8 cellular contexts compared by ENCODE assay signal in the genomic region with DNA sequence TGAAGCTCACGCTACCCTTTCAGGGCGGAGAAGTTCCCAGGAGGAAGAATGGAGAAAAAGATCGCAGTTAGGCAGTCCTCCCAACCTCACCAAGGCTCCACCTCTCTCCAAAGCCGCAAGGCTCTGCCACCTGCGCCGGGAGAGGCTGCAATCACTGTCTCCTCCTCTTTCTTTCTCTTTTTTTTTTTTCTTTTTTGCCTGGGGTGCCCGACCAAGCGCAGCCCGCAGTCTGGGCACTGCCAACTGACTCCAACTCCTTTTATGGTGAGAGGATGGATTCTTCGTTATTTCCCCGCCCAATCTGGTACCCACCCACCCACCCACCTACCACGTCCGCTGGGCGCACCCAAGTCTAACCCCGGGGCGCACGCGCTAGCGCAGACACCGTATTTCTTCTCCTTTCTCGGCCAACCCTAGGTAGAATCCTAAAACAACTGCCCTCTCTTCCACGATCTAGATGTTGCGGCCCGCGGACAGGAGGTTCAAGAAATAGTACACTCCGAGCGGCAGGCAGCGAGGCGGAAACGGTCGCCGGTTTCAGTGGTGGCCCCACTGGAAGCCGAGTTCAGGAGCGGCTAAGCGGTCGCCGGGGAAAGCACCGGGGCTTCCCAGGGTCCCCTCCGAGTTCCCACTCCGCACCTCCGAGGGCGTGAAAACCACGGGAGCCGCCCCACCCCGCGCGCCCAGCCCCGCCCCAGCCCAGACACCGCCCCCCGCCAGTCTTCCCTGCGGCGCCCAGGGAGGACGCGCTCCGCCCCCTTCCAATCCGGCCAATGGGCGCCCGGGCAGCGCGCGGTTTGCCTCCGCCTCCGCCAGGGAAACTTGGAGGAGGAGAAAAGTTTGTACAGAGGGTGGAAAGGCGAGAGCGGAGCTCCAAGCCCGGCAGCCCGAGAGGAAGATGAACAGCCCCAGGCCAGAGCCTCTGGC. TPM values are rescaled to one million over a fixed set of nuclear protein-coding genes. Genes with fewer than 3 reads are reported as not detected.
DNase-seq lines count a peak whose midpoint lies in the region; ATAC-seq, FAIRE-seq and TF ChIP-seq lines count a peak whose summit lies in the region.

A gene (plus strand): TSS at position 845 of the 927 bp plus-strand sequence. CDS start 1,079 bp downstream, outside the sequence.

- H3K23me2 ChIP-seq in H1 (ENCODE audit: low read depth, low read length), result peaks cover 21% of the 10 kb centered on the region

- peaks cover 23 to 38% (median 29%) of the 10 kb centered on the region in 4 experiments for H3K27me3 ChIP-seq in H1 (replicated peaks in 1 of 4; ENCODE audit: control insufficient read depth in 3 of 4, extremely low read depth in 1 of 4, insufficient read depth in 3 of 4, low read length in 3 of 4)
- peaks cover 11% of the 10 kb centered on the region for H3K27me3 ChIP-seq in mesendoderm (ENCODE audit: insufficient read depth, low read length, poor library complexity)

- H3K79me1 ChIP-seq in H1 (ENCODE audit: low read depth, low read length), result no peaks in the 10 kb centered on the region
- no peaks in the 10 kb centered on the region for H3K79me1 ChIP-seq in mesendoderm (ENCODE audit: low read length)

- no peak for FAIRE-seq in H1 (lab: Jason Lieb, UNC)

- H3K36me3 ChIP-seq in H1 (ENCODE audit: control insufficient read depth in 2 of 4, insufficient read depth in 4 of 4, low read length in 3 of 4) (no peaks in the 10 kb centered on the region), mesendoderm (ENCODE audit: control insufficient read depth, insufficient read depth, low read length) (no peaks in the 10 kb centered on the region)

- H4K8ac ChIP-seq in H1 (ENCODE audit: extremely low read depth, insufficient read depth, low read length) (peak within 1 kb of the TSS; percentile 36), mesendoderm (ENCODE audit: low read depth, low read length) (no peak within 1 kb of the TSS)

- peak within 1 kb of the TSS; percentile 63 to 84 (median 78) for H3K4me3 ChIP-seq in H1 (ENCODE audit: extremely low read depth in 1 of 4, insufficient read depth in 2 of 4, low read depth in 3 of 4, low read length in 4 of 4)
- H3K4me3 ChIP-seq in mesendoderm (ENCODE audit: low read length), result peak within 1 kb of the TSS; percentile 72

- H3K23ac ChIP-seq in H1 (ENCODE audit: insufficient read length) (no peak within 1 kb of the TSS), mesendoderm (ENCODE audit: low read length) (no peak within 1 kb of the TSS)

- TF ChIP-seq EP300 in H1 (IDR thresholded peaks at IDR 0.05; ENCODE audit: borderline replicate concordance in 1 of 2, low read depth in 2 of 2, low read length in 2 of 2), result no peak

- TF ChIP-seq RAD21 in H1 (IDR thresholded peaks at IDR 0.05 in 1 of 2, conservative IDR thresholded peaks at IDR 0.05 in 1 of 2; ENCODE audit: low read depth in 2 of 2, low read length in 2 of 2), result peak in 1 of 2 experiments; percentile 2; a peak in 1 of 4 replicates

- H3K27ac ChIP-seq in H1 (ENCODE audit: low read depth, low read length) (no peak within 1 kb of the TSS; the same call in 1 of the 2 replicates), mesendoderm (ENCODE audit: low read depth, low read length) (peak within 1 kb of the TSS; percentile 38)

- H3K4me2 ChIP-seq in H1 (ENCODE audit: insufficient read depth in 1 of 2, low read depth in 2 of 2, low read length in 2 of 2) (peak within 1 kb of the TSS; percentile 95 to 99), mesendoderm (ENCODE audit: low read length) (peak within 1 kb of the TSS; percentile 84)

- H2BK12ac ChIP-seq in H1 (ENCODE audit: low read depth, low read length), result no peak within 1 kb of the TSS; the same call in 1 of the 2 replicates

- H3K4ac ChIP-seq in H1 (replicated peaks; ENCODE audit: insufficient read length, low read depth, low read length) (no peak within 1 kb of the TSS), mesendoderm (ENCODE audit: low read depth, low read length) (no peak within 1 kb of the TSS)

- H2BK120ac ChIP-seq in H1 (replicated peaks; ENCODE audit: low read depth, low read length) (no peak within 1 kb of the TSS), mesendoderm (ENCODE audit: low read depth, low read length) (no peak within 1 kb of the TSS)

- H3K79me2 ChIP-seq in H1 (ENCODE audit: control insufficient read depth in 1 of 2, insufficient read depth in 2 of 2, low read length in 2 of 2) (no peaks in the 10 kb centered on the region), mesendoderm (ENCODE audit: control insufficient read depth, insufficient read depth, low read length) (no peaks in the 10 kb centered on the region)

- H2BK20ac ChIP-seq in H1 (ENCODE audit: low read length), result no peak within 1 kb of the TSS

- H2AK5ac ChIP-seq in H1 (ENCODE audit: low read depth, low read length) (0 out of 2 replicates have a peak within 1 kb of the TSS, but pooled peaks have one; percentile 54), mesendoderm (ENCODE audit: low read length) (no peak within 1 kb of the TSS)

- ATAC-seq in GM19372 (IDR thresholded peaks at IDR 0.05; ENCODE audit: low read depth, unreplicated experiment), result peak; percentile 48
- peak; percentile 62 for ATAC-seq in HG03521 (IDR thresholded peaks at IDR 0.05; ENCODE audit: unreplicated experiment)

- no peaks in the 10 kb centered on the region; a peak in 1 of 4 replicates for H3K9me3 ChIP-seq in H1 (ENCODE audit: insufficient read depth in 2 of 2, low read depth in 1 of 2, low read length in 1 of 2)

- H3K56ac ChIP-seq in H1 (replicated peaks; ENCODE audit: insufficient read length, low read depth, low read length) (no peak within 1 kb of the TSS), mesendoderm (ENCODE audit: low read length) (peak within 1 kb of the TSS; percentile 83)

- TF ChIP-seq CTCF in H1 (IDR thresholded peaks at IDR 0.05; ENCODE audit: control extremely low read depth in 1 of 3, insufficient read depth in 1 of 3, low read depth in 1 of 3, low read length in 3 of 3), result no peak

- H3K4me1 ChIP-seq in H1 (replicated peaks in 1 of 4; ENCODE audit: control insufficient read depth in 3 of 4, insufficient read depth in 4 of 4, low read length in 3 of 4) (peaks cover 5 to 18% (median 14%) of the 10 kb centered on the region in 4 experiments), mesendoderm (ENCODE audit: control insufficient read depth, low read depth, low read length) (peaks cover 5% of the 10 kb centered on the region)

- 0 out of 2 replicates have a peak within 1 kb of the TSS, but pooled peaks have one; percentile 39 for H3K18ac ChIP-seq in H1 (ENCODE audit: extremely low read depth, low read length)
- no peak within 1 kb of the TSS for H3K18ac ChIP-seq in mesendoderm (ENCODE audit: low read length)

- DNase-seq in C1 segment of cervical spinal cord (lab: John Stamatoyannopoulos, UW) (peak in 12 of 14 donors; percentile 36 to 82 (median 71)), NOMO-1 treated with DMSO at 0.1 percent for 48 hours (lab: John Stamatoyannopoulos, UW; ENCODE audit: unreplicated experiment) (peak; percentile 97), H1 (ENCODE audit: low read depth in 1 of 2, low spot score in 2 of 2) (peak in 1 of 2 experiments; percentile 92), mesendoderm (peak; percentile 88)
- peak; percentile 82 to 85 for DNase-seq in activated CD8-positive, alpha-beta memory T cell treated with anti-CD3 and anti-CD28 coated beads for 4 hours (ENCODE audit: low read depth in 2 of 2)
- peak; percentile 88 for DNase-seq in stimulated activated CD8-positive, alpha-beta memory T cell treated with anti-CD3 and anti-CD28 coated beads, Interleukin-12 subunit alpha, Interleukin-12 subunit beta, amount 100 ng/mL, for 4 hours (ENCODE audit: low read depth)

- TF ChIP-seq POLR2A in H1 (IDR thresholded peaks at IDR 0.05; ENCODE audit: control extremely low read depth in 1 of 2, low read depth in 2 of 2, low read length in 2 of 2), result peak in 1 of 2 experiments; percentile 46; a peak in 2 of 3 replicates

- CTCF ChIA-PET in H1 (lab: Charles Lee; ENCODE audit: partially characterized antibody), result interaction anchor here (1.2 to 1.3 kb wide), 2 partner anchors 19 to 964 kb away, joined by 3 read pairs; no protein-coding TSS in a partner anchor

- no peak within 1 kb of the TSS for H3K14ac ChIP-seq in H1 (ENCODE audit: insufficient read length)

- no peak within 1 kb of the TSS for H4K91ac ChIP-seq in H1 (replicated peaks; ENCODE audit: insufficient read length, low read length)

- POLR2A ChIA-PET in H1 (lab: Charles Lee; ENCODE audit: partially characterized antibody), result interaction anchor here (1.4 kb wide), 1 partner anchor 151 kb away, joined by 4 read pairs; no protein-coding TSS in a partner anchor

- 2% methylated on average over 39 of the region's 67 CpGs; no CpG with 5 or more reads in 1 of the 2 experiments for WGBS in H1 (ENCODE audit: extremely low coverage in 1 of 2, insufficient coverage in 1 of 2, insufficient read length in 1 of 2, insufficient replicate concordance in 2 of 2, low coverage in 1 of 2, low lambda C conversion rate in 2 of 2, missing lambda C conversion rate in 1 of 2), 2 experiments
- WGBS in mesendoderm (ENCODE audit: extremely low coverage, insufficient coverage, low lambda C conversion rate), result no CpG with 5 or more reads among the region's 67 CpGs

- H4K20me1 ChIP-seq in H1 (replicated peaks in 1 of 2; ENCODE audit: control insufficient read depth in 1 of 2, insufficient read depth in 2 of 2, low read length in 2 of 2), result peaks cover 3 to 5% of the 10 kb centered on the region in 2 experiments

- H2BK5ac ChIP-seq in H1 (ENCODE audit: low read depth, low read length), result no peak within 1 kb of the TSS
- no peak within 1 kb of the TSS for H2BK5ac ChIP-seq in mesendoderm (ENCODE audit: low read length)

- H2BK15ac ChIP-seq in H1 (ENCODE audit: low read length) (0 out of 2 replicates have a peak within 1 kb of the TSS, but pooled peaks have one; percentile 18), mesendoderm (replicated peaks; ENCODE audit: low read depth) (no peak within 1 kb of the TSS)

- H3K9ac ChIP-seq in H1 (replicated peaks in 1 of 4; ENCODE audit: extremely low read depth in 1 of 4, low read depth in 3 of 4, low read length in 3 of 4) (peak within 1 kb of the TSS in 2 of 4 experiments; percentile 35 to 68; a peak in 4 of 7 replicates), mesendoderm (ENCODE audit: low read length) (peak within 1 kb of the TSS; percentile 58)

- no peak within 1 kb of the TSS for H4K5ac ChIP-seq in H1 (ENCODE audit: insufficient read length, low read depth, low read length)
- no peak within 1 kb of the TSS for H4K5ac ChIP-seq in mesendoderm (ENCODE audit: low read length)

- peak within 1 kb of the TSS; percentile 90 for H2AFZ ChIP-seq in H1 (ENCODE audit: low read length)

RNA-seq across cellular contexts. Expression of the gene that starts here (rescaled TPM):
- total RNA-seq in H1 (2021; fragmentation: NEBNext Ultra II Directional; extraction: Animal tissue kit (Norgen Biotek cat#: 25700)), result 0.76 and 1.9 TPM in 2 replicates
- polyA plus RNA-seq in H1 (2011; rRNA removed), result 1.2 and 2.7 TPM in 2 replicates
- 0.54 TPM for polyA plus RNA-seq in H1 (2011; cell fraction: cytosol; rRNA removed)
- polyA plus RNA-seq in H1 (2011; cell fraction: nucleus; rRNA removed), result 1.9 TPM
- polyA plus RNA-seq in H1 (2012, experiment 1 of 2), result 0.46 to 0.70 TPM (median 0.65 TPM) in 4 replicates
- 0.18 TPM for polyA plus RNA-seq in H1 (2012, experiment 2 of 2)
- polyA plus RNA-seq in H1 (2013, experiment 1 of 2), result 1.9 TPM
- polyA plus RNA-seq in H1 (2013, experiment 2 of 2), result 1.8 TPM
- polyA minus RNA-seq in H1 (2011; rRNA and poly(A)+ RNA removed), result 1.6 and 1.7 TPM in 2 replicates
- polyA minus RNA-seq in H1 (2011; cell fraction: cytosol; rRNA and poly(A)+ RNA removed), result 3.2 TPM
- 8.2 TPM for polyA minus RNA-seq in H1 (2011; cell fraction: nucleus; rRNA and poly(A)+ RNA removed)
- 3.7 TPM for polyA plus RNA-seq in mesendoderm (2013, experiment 1 of 2)
- polyA plus RNA-seq in mesendoderm (2013, experiment 2 of 2), result 3.9 TPM
